Comparison of ENCODE assay signal across 34 cellular contexts in the genomic region with DNA sequence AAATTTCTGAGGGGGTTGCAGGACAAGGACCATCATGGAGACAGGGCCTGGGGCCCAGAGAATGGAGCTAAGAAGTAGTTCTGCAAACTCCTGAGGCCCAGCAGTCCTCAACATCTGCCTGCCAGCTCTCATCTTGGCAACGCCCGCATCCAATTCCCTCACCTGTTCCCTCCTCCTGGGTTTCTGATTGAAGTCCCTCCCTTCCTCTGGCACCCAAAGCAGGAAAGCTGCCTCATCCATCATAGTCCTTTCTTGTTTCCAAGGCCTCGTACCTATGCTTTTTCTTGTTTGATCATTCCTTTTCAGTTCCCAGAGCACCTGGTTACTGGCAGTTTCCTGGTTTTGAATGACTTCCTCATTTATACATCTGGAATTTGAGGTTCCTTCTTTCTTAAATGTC.
"Had no signal": no experiment of that assay in that cellular context is flagged by ENCODE, and none has a peak within 500 bp of the region (broad histone marks: within the 10 kb centered on the region; RNA-seq: fewer than 3 reads in every experiment).

No MANE protein-coding gene starts in this region.

- H3K27ac ChIP-seq: ascending aorta, brain microvascular endothelial cell, breast epithelium, VCaP had no signal

- H3K4me1 ChIP-seq: ascending aorta, breast epithelium had no signal

- H3K4me3 Mint-ChIP-seq: activated B cell treated with CpG ODN at 0.5 μM for 24 hours; activated CD4-positive, alpha-beta memory T cell treated with anti-CD3 and anti-CD28 coated beads, Interleukin-2, amount 10 ng/mL, durations not matched to agents 7 days and 5 days; activated CD4-positive, alpha-beta T cell treated with anti-CD3 and anti-CD28 coated beads for 36 hours; activated CD4-positive, alpha-beta T cell treated with anti-CD3 and anti-CD28 coated beads, Interleukin-2, amount 10 ng/mL, durations not matched to agents 7 days and 5 days; activated CD8-positive, alpha-beta memory T cell treated with anti-CD3 and anti-CD28 coated beads, Interleukin-2, amount 10 ng/mL, durations not matched to agents 7 days and 5 days; activated CD8-positive, alpha-beta T cell treated with anti-CD3 and anti-CD28 coated beads, Interleukin-2, amount 10 ng/mL, durations not matched to agents 7 days and 5 days; activated naive CD4-positive, alpha-beta T cell treated with anti-CD3 and anti-CD28 coated beads, Interleukin-2, amount 10 ng/mL, durations not matched to agents 7 days and 5 days; activated naive CD4-positive, alpha-beta T cell treated with anti-CD3 and anti-CD28 coated beads, Interleukin-2, amount 50 U/mL, for 24 hours; activated naive CD8-positive, alpha-beta T cell; activated naive CD8-positive, alpha-beta T cell treated with anti-CD3 and anti-CD28 coated beads, Interleukin-2, amount 10 ng/mL, durations not matched to agents 7 days and 5 days; activated naive CD8-positive, alpha-beta T cell treated with anti-CD3 and anti-CD28 coated beads, Interleukin-2, amount 50 U/mL, for 24 hours; activated T-cell treated with anti-CD3 and anti-CD28 coated beads, Interleukin-2, amount 50 U/mL, for 24 hours; T-helper 1 cell treated with Interleukin-12 subunit alpha and Interleukin-12 subunit beta and Interleukin-4 antibody, amounts not matched to agents 30 μg/mL and 1 μg/mL, for 36 hours; T-helper 2 cell treated with Interferon-gamma antibody and Interleukin-4, amounts not matched to agents 5 μg/mL and 100 μg/mL, for 36 hours had no signal

- H3K27me3 ChIP-seq: ascending aorta, brain microvascular endothelial cell, breast epithelium had no signal

- DNase-seq: activated B cell treated with CpG ODN at 0.5 μM for 24 hours; activated CD4-positive, alpha-beta memory T cell treated with anti-CD3 and anti-CD28 coated beads, Interleukin-2, amount 10 ng/mL, durations not matched to agents 7 days and 5 days; activated CD4-positive, alpha-beta T cell treated with anti-CD3 and anti-CD28 coated beads for 1 hour; activated CD4-positive, alpha-beta T cell treated with anti-CD3 and anti-CD28 coated beads for 36 hours; activated CD4-positive, alpha-beta T cell treated with anti-CD3 and anti-CD28 coated beads for 48 hours; activated CD4-positive, alpha-beta T cell treated with anti-CD3 and anti-CD28 coated beads, Interleukin-2, amount 10 ng/mL, durations not matched to agents 7 days and 5 days; activated CD4-positive, alpha-beta T cell treated with anti-CD3 and anti-CD28 coated beads, Interleukin-2, amount 50 U/mL, for 48 hours; activated CD8-positive, alpha-beta memory T cell treated with anti-CD3 and anti-CD28 coated beads for 24 hours; activated CD8-positive, alpha-beta memory T cell treated with anti-CD3 and anti-CD28 coated beads, Interleukin-2, amount 10 ng/mL, durations not matched to agents 7 days and 5 days; activated CD8-positive, alpha-beta memory T cell treated with anti-CD3 and anti-CD28 coated beads, Interleukin-2, amount 50 U/mL, for 48 hours; activated CD8-positive, alpha-beta T cell treated with anti-CD3 and anti-CD28 coated beads, Interleukin-2, amount 10 ng/mL, durations not matched to agents 7 days and 5 days; activated effector memory CD4-positive, alpha-beta T cell treated with Interleukin-2 at 50 U/mL for 16 hours; activated gamma-delta T cell; activated naive CD4-positive, alpha-beta T cell treated with anti-CD3 and anti-CD28 coated beads, Interleukin-2, amount 10 ng/mL, durations not matched to agents 7 days and 5 days; activated naive CD4-positive, alpha-beta T cell treated with Interleukin-2 at 50 U/mL for 16 hours; activated naive CD8-positive, alpha-beta T cell treated with anti-CD3 and anti-CD28 coated beads, Interleukin-2, amount 10 ng/mL, durations not matched to agents 7 days and 5 days; activated naive CD8-positive, alpha-beta T cell treated with anti-CD3 and anti-CD28 coated beads, Interleukin-2, amount 50 U/mL, for 24 hours; activated T-cell treated with anti-CD3 and anti-CD28 coated beads, Interleukin-2, amount 50 U/mL, for 24 hours; activated T-cell treated with anti-CD3 and anti-CD28 coated beads, Interleukin-2, amount 50 U/mL, for 48 hours; amygdala; anterior cingulate cortex; brain microvascular endothelial cell; central memory CD4-positive, alpha-beta T cell; T-helper 1 cell; T-helper 2 cell; T-helper 9 cell had no signal

- H3K27me3 Mint-ChIP-seq: activated B cell treated with CpG ODN at 0.5 μM for 24 hours; activated naive CD4-positive, alpha-beta T cell treated with anti-CD3 and anti-CD28 coated beads, Interleukin-2, amount 10 ng/mL, durations not matched to agents 7 days and 5 days had no signal

- H3K9me3 Mint-ChIP-seq: activated B cell treated with CpG ODN at 0.5 μM for 24 hours; activated naive CD8-positive, alpha-beta T cell treated with anti-CD3 and anti-CD28 coated beads, Interleukin-2, amount 50 U/mL, for 24 hours had no signal

- H3K4me3 ChIP-seq: ascending aorta, breast epithelium had no signal

- H3K36me3 ChIP-seq: ascending aorta, brain microvascular endothelial cell, breast epithelium had no signal

- H3K9me3 ChIP-seq: ascending aorta, breast epithelium had no signal

- H3K36me3 Mint-ChIP-seq: activated CD8-positive, alpha-beta memory T cell treated with anti-CD3 and anti-CD28 coated beads, Interleukin-2, amount 10 ng/mL, durations not matched to agents 7 days and 5 days; activated naive CD4-positive, alpha-beta T cell treated with anti-CD3 and anti-CD28 coated beads, Interleukin-2, amount 10 ng/mL, durations not matched to agents 7 days and 5 days; activated naive CD4-positive, alpha-beta T cell treated with anti-CD3 and anti-CD28 coated beads, Interleukin-2, amount 50 U/mL, for 24 hours; activated naive CD8-positive, alpha-beta T cell; activated naive CD8-positive, alpha-beta T cell treated with anti-CD3 and anti-CD28 coated beads, Interleukin-2, amount 10 ng/mL, durations not matched to agents 7 days and 5 days had no signal

- H3K27ac Mint-ChIP-seq: activated B cell treated with CpG ODN at 0.5 μM for 24 hours; activated CD4-positive, alpha-beta memory T cell treated with anti-CD3 and anti-CD28 coated beads, Interleukin-2, amount 10 ng/mL, durations not matched to agents 7 days and 5 days; activated CD4-positive, alpha-beta T cell treated with anti-CD3 and anti-CD28 coated beads for 36 hours; activated CD4-positive, alpha-beta T cell treated with anti-CD3 and anti-CD28 coated beads, Interleukin-2, amount 10 ng/mL, durations not matched to agents 7 days and 5 days; activated CD8-positive, alpha-beta memory T cell treated with anti-CD3 and anti-CD28 coated beads, Interleukin-2, amount 10 ng/mL, durations not matched to agents 7 days and 5 days; activated CD8-positive, alpha-beta T cell treated with anti-CD3 and anti-CD28 coated beads, Interleukin-2, amount 10 ng/mL, durations not matched to agents 7 days and 5 days; activated naive CD4-positive, alpha-beta T cell treated with anti-CD3 and anti-CD28 coated beads, Interleukin-2, amount 10 ng/mL, durations not matched to agents 7 days and 5 days; activated naive CD4-positive, alpha-beta T cell treated with anti-CD3 and anti-CD28 coated beads, Interleukin-2, amount 50 U/mL, for 24 hours; activated naive CD8-positive, alpha-beta T cell; activated naive CD8-positive, alpha-beta T cell treated with anti-CD3 and anti-CD28 coated beads, Interleukin-2, amount 10 ng/mL, durations not matched to agents 7 days and 5 days; activated naive CD8-positive, alpha-beta T cell treated with anti-CD3 and anti-CD28 coated beads, Interleukin-2, amount 50 U/mL, for 24 hours; activated T-cell treated with anti-CD3 and anti-CD28 coated beads, Interleukin-2, amount 50 U/mL, for 24 hours; activated T-helper 2 cell treated with anti-CD3 and anti-CD28 coated beads, Interferon-gamma antibody, Interleukin-2, Interleukin-4, amounts not matched to agents 10 μg/mL and 5 μg/mL and 100 μg/mL, durations not matched to agents 14 hours and 24 hours and 36 hours; T-helper 1 cell treated with Interleukin-12 subunit alpha and Interleukin-12 subunit beta and Interleukin-4 antibody, amounts not matched to agents 30 μg/mL and 1 μg/mL, for 36 hours; T-helper 2 cell treated with Interferon-gamma antibody and Interleukin-4, amounts not matched to agents 5 μg/mL and 100 μg/mL, for 36 hours had no signal

- H3K4me1 Mint-ChIP-seq: activated B cell treated with CpG ODN at 0.5 μM for 24 hours; activated CD4-positive, alpha-beta memory T cell treated with anti-CD3 and anti-CD28 coated beads, Interleukin-2, amount 10 ng/mL, durations not matched to agents 7 days and 5 days; activated CD4-positive, alpha-beta T cell treated with anti-CD3 and anti-CD28 coated beads for 36 hours; activated CD4-positive, alpha-beta T cell treated with anti-CD3 and anti-CD28 coated beads, Interleukin-2, amount 10 ng/mL, durations not matched to agents 7 days and 5 days; activated CD8-positive, alpha-beta memory T cell treated with anti-CD3 and anti-CD28 coated beads, Interleukin-2, amount 10 ng/mL, durations not matched to agents 7 days and 5 days; activated naive CD4-positive, alpha-beta T cell treated with anti-CD3 and anti-CD28 coated beads, Interleukin-2, amount 10 ng/mL, durations not matched to agents 7 days and 5 days; activated naive CD4-positive, alpha-beta T cell treated with anti-CD3 and anti-CD28 coated beads, Interleukin-2, amount 50 U/mL, for 24 hours; activated naive CD8-positive, alpha-beta T cell treated with anti-CD3 and anti-CD28 coated beads, Interleukin-2, amount 10 ng/mL, durations not matched to agents 7 days and 5 days; activated naive CD8-positive, alpha-beta T cell treated with anti-CD3 and anti-CD28 coated beads, Interleukin-2, amount 50 U/mL, for 24 hours had no signal

- ATAC-seq: activated CD4-positive, alpha-beta T cell treated with anti-CD3 and anti-CD28 coated beads for 36 hours; activated CD8-positive, alpha-beta memory T cell treated with anti-CD3 and anti-CD28 coated beads, Interleukin-2, amount 10 ng/mL, durations not matched to agents 7 days and 5 days; activated CD8-positive, alpha-beta T cell treated with anti-CD3 and anti-CD28 coated beads, Interleukin-2, amount 10 ng/mL, durations not matched to agents 7 days and 5 days; activated naive CD8-positive, alpha-beta T cell treated with anti-CD3 and anti-CD28 coated beads, Interleukin-2, amount 50 U/mL, for 24 hours had no signal
